ENCODE assay signal across 1 cellular context in the genomic region with DNA sequence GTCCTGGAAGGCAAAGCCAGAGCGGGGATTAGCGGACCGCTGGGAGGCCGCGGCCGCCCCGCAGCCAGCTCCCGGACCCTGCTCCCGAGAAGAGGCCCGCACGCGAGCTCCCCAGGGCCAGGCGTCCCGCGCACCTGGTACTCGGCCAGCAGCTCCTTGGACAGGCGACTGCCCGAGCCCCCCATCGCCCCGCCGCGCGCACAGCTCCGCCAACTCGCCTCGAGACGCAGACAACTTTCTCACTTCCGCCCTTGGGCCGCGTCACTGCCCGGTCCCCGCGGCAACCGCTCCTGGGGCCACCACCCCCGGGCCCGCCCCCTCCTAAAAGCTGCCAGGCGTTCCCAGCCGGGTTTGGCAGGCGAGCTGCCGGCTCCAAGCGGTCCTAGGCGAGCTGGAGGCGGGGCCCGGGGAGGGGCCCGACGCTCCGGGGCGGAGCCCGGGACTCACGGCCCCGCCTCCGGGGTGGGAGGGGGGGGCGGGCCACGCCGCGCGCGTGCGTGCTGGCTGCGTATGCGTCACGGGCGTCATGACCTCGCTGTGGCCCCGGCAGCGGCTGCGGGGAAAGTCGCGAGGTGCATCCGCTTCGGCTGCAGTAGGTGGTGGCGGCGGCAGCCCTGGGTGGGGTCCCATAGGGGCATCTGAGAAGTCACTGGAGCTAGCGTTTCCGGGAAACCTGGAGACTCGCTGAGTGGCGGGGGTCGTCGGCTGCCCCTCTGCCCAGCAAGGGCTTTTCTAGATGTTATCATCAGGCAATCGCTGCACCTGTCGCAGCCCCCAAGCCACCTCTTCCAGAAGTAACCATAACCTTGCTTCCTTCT.
TF ChIP-seq lines count a peak whose summit lies in the region.

TSS of gene CIB1 (minus strand) at position 241 of the 818 bp plus-strand sequence. CDS start at position 185, 56 bp downstream.
A gene with protein sequence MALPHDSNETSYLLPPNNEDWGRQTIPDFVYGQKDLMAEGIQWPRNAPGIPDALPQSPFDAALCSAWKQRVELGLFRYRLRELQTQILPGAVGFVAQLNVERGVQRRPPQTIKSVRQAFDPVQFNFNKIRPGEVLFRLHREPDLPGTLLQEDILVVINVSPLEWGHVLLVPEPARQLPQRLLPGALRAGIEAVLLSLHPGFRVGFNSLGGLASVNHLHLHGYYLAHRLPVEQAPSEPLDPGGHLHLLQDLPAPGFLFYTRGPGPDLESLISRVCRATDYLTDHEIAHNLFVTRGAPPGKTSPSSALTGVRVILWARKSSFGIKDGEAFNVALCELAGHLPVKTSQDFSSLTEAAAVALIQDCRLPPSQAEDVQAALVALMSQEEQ (plus strand): TSS at position 509 of the 818 bp plus-strand sequence. CDS start 6,700 bp downstream, outside the sequence.

TF ChIP-seq in HepG2, 621 proteins besides CTCF, POLR2A, EP300 and RAD21 (continued from another document and continues in another):
- TF ChIP-seq, protein P1, sequence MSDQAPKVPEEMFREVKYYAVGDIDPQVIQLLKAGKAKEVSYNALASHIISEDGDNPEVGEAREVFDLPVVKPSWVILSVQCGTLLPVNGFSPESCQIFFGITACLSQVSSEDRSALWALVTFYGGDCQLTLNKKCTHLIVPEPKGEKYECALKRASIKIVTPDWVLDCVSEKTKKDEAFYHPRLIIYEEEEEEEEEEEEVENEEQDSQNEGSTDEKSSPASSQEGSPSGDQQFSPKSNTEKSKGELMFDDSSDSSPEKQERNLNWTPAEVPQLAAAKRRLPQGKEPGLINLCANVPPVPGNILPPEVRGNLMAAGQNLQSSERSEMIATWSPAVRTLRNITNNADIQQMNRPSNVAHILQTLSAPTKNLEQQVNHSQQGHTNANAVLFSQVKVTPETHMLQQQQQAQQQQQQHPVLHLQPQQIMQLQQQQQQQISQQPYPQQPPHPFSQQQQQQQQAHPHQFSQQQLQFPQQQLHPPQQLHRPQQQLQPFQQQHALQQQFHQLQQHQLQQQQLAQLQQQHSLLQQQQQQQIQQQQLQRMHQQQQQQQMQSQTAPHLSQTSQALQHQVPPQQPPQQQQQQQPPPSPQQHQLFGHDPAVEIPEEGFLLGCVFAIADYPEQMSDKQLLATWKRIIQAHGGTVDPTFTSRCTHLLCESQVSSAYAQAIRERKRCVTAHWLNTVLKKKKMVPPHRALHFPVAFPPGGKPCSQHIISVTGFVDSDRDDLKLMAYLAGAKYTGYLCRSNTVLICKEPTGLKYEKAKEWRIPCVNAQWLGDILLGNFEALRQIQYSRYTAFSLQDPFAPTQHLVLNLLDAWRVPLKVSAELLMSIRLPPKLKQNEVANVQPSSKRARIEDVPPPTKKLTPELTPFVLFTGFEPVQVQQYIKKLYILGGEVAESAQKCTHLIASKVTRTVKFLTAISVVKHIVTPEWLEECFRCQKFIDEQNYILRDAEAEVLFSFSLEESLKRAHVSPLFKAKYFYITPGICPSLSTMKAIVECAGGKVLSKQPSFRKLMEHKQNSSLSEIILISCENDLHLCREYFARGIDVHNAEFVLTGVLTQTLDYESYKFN (CRISPR knock-in tag; conservative IDR thresholded peaks at IDR 0.05), result peak; percentile 29
- no peak for TF ChIP-seq ZFP37 (CRISPR knock-in tag; IDR thresholded peaks at IDR 0.05; ENCODE audit: borderline replicate concordance)
- peak; percentile 79 for TF ChIP-seq NR2C2 (CRISPR knock-in tag; IDR thresholded peaks at IDR 0.05; ENCODE audit: borderline replicate concordance)
- TF ChIP-seq, protein P2, sequence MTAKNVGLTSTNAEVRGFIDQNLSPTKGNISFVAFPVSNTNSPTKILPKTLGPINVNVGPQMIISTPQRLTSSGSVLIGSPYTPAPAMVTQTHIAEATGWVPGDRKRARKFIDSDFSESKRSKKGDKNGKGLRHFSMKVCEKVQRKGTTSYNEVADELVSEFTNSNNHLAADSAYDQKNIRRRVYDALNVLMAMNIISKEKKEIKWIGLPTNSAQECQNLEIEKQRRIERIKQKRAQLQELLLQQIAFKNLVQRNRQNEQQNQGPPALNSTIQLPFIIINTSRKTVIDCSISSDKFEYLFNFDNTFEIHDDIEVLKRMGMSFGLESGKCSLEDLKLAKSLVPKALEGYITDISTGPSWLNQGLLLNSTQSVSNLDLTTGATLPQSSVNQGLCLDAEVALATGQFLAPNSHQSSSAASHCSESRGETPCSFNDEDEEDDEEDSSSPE (CRISPR knock-in tag; IDR thresholded peaks at IDR 0.05), result peak; percentile 35; the same call in 1 of the 2 replicates
- no peak for TF ChIP-seq ZBTB49 (CRISPR knock-in tag; IDR thresholded peaks at IDR 0.05; ENCODE audit: borderline replicate concordance)
- TF ChIP-seq, protein P3, sequence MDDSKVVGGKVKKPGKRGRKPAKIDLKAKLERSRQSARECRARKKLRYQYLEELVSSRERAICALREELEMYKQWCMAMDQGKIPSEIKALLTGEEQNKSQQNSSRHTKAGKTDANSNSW (CRISPR knock-in tag; IDR thresholded peaks at IDR 0.05; ENCODE audit: borderline replicate concordance), result peak; percentile 45; the same call in 1 of the 2 replicates
- peak; percentile 89 for TF ChIP-seq RBFOX2 (IDR thresholded peaks at IDR 0.05; ENCODE audit: low read depth, low read length)
- peak; percentile 70; the same call in 1 of the 2 replicates for TF ChIP-seq TBX2 (CRISPR knock-in tag; IDR thresholded peaks at IDR 0.05; ENCODE audit: borderline replicate concordance)
- no peak; the same call in 1 of the 2 replicates for TF ChIP-seq ZNF747 (CRISPR knock-in tag; IDR thresholded peaks at IDR 0.05; ENCODE audit: borderline replicate concordance)
- TF ChIP-seq, protein P4, sequence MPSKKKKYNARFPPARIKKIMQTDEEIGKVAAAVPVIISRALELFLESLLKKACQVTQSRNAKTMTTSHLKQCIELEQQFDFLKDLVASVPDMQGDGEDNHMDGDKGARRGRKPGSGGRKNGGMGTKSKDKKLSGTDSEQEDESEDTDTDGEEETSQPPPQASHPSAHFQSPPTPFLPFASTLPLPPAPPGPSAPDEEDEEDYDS (CRISPR knock-in tag; IDR thresholded peaks at IDR 0.05), result peak; percentile 39; the same call in 1 of the 2 replicates
- no peak for TF ChIP-seq PAX8 (CRISPR knock-in tag; IDR thresholded peaks at IDR 0.05; ENCODE audit: borderline replicate concordance)
- TF ChIP-seq ZBTB37 (CRISPR knock-in tag; IDR thresholded peaks at IDR 0.05), result 0 out of 2 replicates have a peak, but pooled peaks have one; percentile 13
- peak; percentile 30; the same call in 1 of the 2 replicates for TF ChIP-seq ZNF749 (CRISPR knock-in tag; IDR thresholded peaks at IDR 0.05; ENCODE audit: borderline replicate concordance)
- no peak for TF ChIP-seq CBX2 (IDR thresholded peaks at IDR 0.05; ENCODE audit: low read depth, low read length)
- TF ChIP-seq CBX2 (CRISPR knock-in tag; IDR thresholded peaks at IDR 0.05; ENCODE audit: low read depth), result no peak
- no peak for TF ChIP-seq TCF12 (IDR thresholded peaks at IDR 0.05)
- TF ChIP-seq TCF12 (CRISPR knock-in tag; IDR thresholded peaks at IDR 0.05), result peak; percentile 76
- TF ChIP-seq NCOA1 (CRISPR knock-in tag; IDR thresholded peaks at IDR 0.05), result 0 out of 2 replicates have a peak, but pooled peaks have one; percentile 66
- TF ChIP-seq ZNF280B (CRISPR knock-in tag; IDR thresholded peaks at IDR 0.05; ENCODE audit: borderline replicate concordance), result 0 out of 2 replicates have a peak, but pooled peaks have one; percentile 9
- no peak for TF ChIP-seq BCL6 (CRISPR knock-in tag; IDR thresholded peaks at IDR 0.05)
- 0 out of 2 replicates have a peak, but pooled peaks have one; percentile 55 for TF ChIP-seq ZNF12 (CRISPR knock-in tag; IDR thresholded peaks at IDR 0.05)
- TF ChIP-seq ZNF780A (CRISPR knock-in tag; IDR thresholded peaks at IDR 0.05), result peak; percentile 93
- TF ChIP-seq CHD4 (IDR thresholded peaks at IDR 0.05; ENCODE audit: borderline replicate concordance, low read length), result no peak
- no peak for TF ChIP-seq SOX6 (IDR thresholded peaks at IDR 0.05)
- TF ChIP-seq SOX6 (CRISPR knock-in tag; IDR thresholded peaks at IDR 0.05), result peak; percentile 51
- no peak; the same call in 1 of the 2 replicates for TF ChIP-seq ZNF431 (CRISPR knock-in tag; IDR thresholded peaks at IDR 0.05; ENCODE audit: borderline replicate concordance, low read depth)
- TF ChIP-seq MYC (CRISPR knock-in tag; IDR thresholded peaks at IDR 0.05; ENCODE audit: borderline replicate concordance), result peak; percentile 25; the same call in 1 of the 2 replicates
- TF ChIP-seq ISL2 (CRISPR knock-in tag; IDR thresholded peaks at IDR 0.05), result 0 out of 2 replicates have a peak, but pooled peaks have one; percentile 38
- peak; percentile 62; the same call in 1 of the 2 replicates for TF ChIP-seq ELF1 (CRISPR knock-in tag; IDR thresholded peaks at IDR 0.05)
- peak; percentile 49; the same call in 1 of the 2 replicates for TF ChIP-seq ZSCAN31 (CRISPR knock-in tag; IDR thresholded peaks at IDR 0.05; ENCODE audit: low read depth)
- TF ChIP-seq ZNF317 (CRISPR knock-in tag; IDR thresholded peaks at IDR 0.05), result 0 out of 2 replicates have a peak, but pooled peaks have one; percentile 3
- 0 out of 2 replicates have a peak, but pooled peaks have one; percentile 86 for TF ChIP-seq ZNF674 (CRISPR knock-in tag; IDR thresholded peaks at IDR 0.05; ENCODE audit: low read depth)
- TF ChIP-seq MEIS2 (CRISPR knock-in tag; IDR thresholded peaks at IDR 0.05), result 0 out of 2 replicates have a peak, but pooled peaks have one; percentile 46
- no peak for TF ChIP-seq DNMT1 (CRISPR knock-in tag; IDR thresholded peaks at IDR 0.05)
- TF ChIP-seq ZNF331 (CRISPR knock-in tag; IDR thresholded peaks at IDR 0.05), result peak; percentile 30; the same call in 1 of the 2 replicates
- peak; percentile 13 for TF ChIP-seq XRCC5 (optimal IDR thresholded peaks at IDR 0.05; ENCODE audit: low read length)
- peak; percentile 81; the same call in 1 of the 2 replicates for TF ChIP-seq MXD1 (CRISPR knock-in tag; IDR thresholded peaks at IDR 0.05)
- TF ChIP-seq REPIN1 (CRISPR knock-in tag; IDR thresholded peaks at IDR 0.05; ENCODE audit: borderline replicate concordance, low read depth), result no peak
- TF ChIP-seq ATF3 (CRISPR knock-in tag; IDR thresholded peaks at IDR 0.05), result 0 out of 2 replicates have a peak, but pooled peaks have one; percentile 7
- peak; percentile 45; the same call in 1 of the 2 replicates for TF ChIP-seq ZNF605 (CRISPR knock-in tag; IDR thresholded peaks at IDR 0.05)
- TF ChIP-seq AKAP8 (CRISPR knock-in tag; IDR thresholded peaks at IDR 0.05), result no peak
- peak; percentile 14; the same call in 1 of the 2 replicates for TF ChIP-seq ZMYM4 (CRISPR knock-in tag; IDR thresholded peaks at IDR 0.05)
- peak; percentile 26 for TF ChIP-seq AGO1 (IDR thresholded peaks at IDR 0.05; ENCODE audit: low read depth, low read length, poor library complexity, severe bottlenecking)
- TF ChIP-seq ZNF224 (CRISPR knock-in tag; IDR thresholded peaks at IDR 0.05), result 0 out of 2 replicates have a peak, but pooled peaks have one; percentile 13
- peak; percentile 24; the same call in 1 of the 2 replicates for TF ChIP-seq ZNF772 (CRISPR knock-in tag; IDR thresholded peaks at IDR 0.05)
- TF ChIP-seq ZNF275 (CRISPR knock-in tag; IDR thresholded peaks at IDR 0.05; ENCODE audit: borderline replicate concordance), result peak; percentile 48; the same call in 1 of the 2 replicates
- TF ChIP-seq ZFX (CRISPR knock-in tag; IDR thresholded peaks at IDR 0.05; ENCODE audit: low read depth), result peak; percentile 75; the same call in 1 of the 2 replicates
